Comparison of ENCODE assay signal across 1 cellular context in the genomic region with DNA sequence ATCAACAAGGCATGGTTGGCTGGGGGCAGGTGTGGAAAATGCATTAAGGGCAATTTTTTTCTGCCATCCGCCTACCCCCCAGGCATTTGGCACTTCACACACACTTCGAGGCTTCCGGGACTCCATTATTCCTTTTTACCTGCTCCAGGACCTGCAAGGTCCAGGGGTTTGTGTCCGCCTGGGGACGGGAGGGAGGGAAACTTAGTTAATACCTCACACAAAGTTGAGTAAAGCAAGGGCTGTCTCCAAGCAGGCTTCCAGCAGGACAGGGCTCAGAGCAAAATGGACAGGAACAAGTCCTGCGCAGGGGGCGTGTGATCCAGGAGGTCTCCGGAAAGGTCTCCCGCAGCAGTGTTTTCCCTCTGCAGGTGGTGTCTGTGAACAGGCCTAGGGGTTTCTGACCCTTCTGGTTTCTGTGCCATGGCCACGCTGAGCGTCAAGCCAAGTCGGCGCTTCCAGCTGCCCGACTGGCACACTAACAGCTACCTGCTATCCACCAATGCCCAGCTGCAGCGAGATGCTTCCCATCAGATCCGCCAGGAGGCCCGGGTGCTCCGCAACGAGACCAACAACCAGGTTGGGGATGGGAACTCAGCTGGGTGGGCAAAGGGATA.
TF ChIP-seq lines count a peak whose summit lies in the region.

No MANE protein-coding gene starts in this region.

TF ChIP-seq in endothelial cell of umbilical vein, 7 proteins besides CTCF, POLR2A, EP300 and RAD21:
- TF ChIP-seq, protein P1, sequence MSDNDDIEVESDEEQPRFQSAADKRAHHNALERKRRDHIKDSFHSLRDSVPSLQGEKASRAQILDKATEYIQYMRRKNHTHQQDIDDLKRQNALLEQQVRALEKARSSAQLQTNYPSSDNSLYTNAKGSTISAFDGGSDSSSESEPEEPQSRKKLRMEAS (IDR thresholded peaks at IDR 0.05; ENCODE audit: insufficient read depth, insufficient read length) = no peak
- TF ChIP-seq JUN (IDR thresholded peaks at IDR 0.05; ENCODE audit: borderline replicate concordance, insufficient read depth, insufficient read length, low read depth) (no peak), MYC (IDR thresholded peaks at IDR 0.05; ENCODE audit: low read depth, low read length) (no peak), EZH2 (IDR thresholded peaks at IDR 0.05; ENCODE audit: borderline replicate concordance, low read depth, low read length, severe bottlenecking) (no peak), FOS (IDR thresholded peaks at IDR 0.05; ENCODE audit: borderline replicate concordance, insufficient read depth, low read length) (no peak), GATA2 (IDR thresholded peaks at IDR 0.05; ENCODE audit: insufficient read depth, insufficient read length, low read depth, low read length) (no peak), POLR2AphosphoS5 (IDR thresholded peaks at IDR 0.05; ENCODE audit: insufficient read depth, low read depth, low read length) (no peak)
TF ChIP-seq in endothelial cell of umbilical vein: peak in this region for 0.
